In genomic region chr3:20061331-20061730, GRCh38 we compare ENCODE assay signal across 9 cellular contexts. TPM values are rescaled to one million over a fixed set of nuclear protein-coding genes. Genes with fewer than 3 reads are reported as not detected.
DNase-seq lines count a peak whose midpoint lies in the region; ATAC-seq and TF ChIP-seq lines count a peak whose summit lies in the region.
"Had no signal": no experiment of that assay in that cellular context is flagged by ENCODE, and none has a peak within 500 bp of the region (broad histone marks: within the 10 kb centered on the region; RNA-seq: fewer than 3 reads in every experiment).

No MANE protein-coding gene starts in this region.

- no peak for TF ChIP-seq CTCF in mammary epithelial cell (conservative IDR thresholded peaks at IDR 0.05 in 1 of 2, IDR thresholded peaks at IDR 0.05 in 1 of 2; ENCODE audit: extremely low read depth in 1 of 2, insufficient read depth in 1 of 2, low read depth in 1 of 2, low read length in 2 of 2)

- H3K79me2 ChIP-seq in mammary epithelial cell (ENCODE audit: insufficient read depth, low read length): peaks cover 10% of the 10 kb centered on the region

- H4K20me1 ChIP-seq in mammary epithelial cell (ENCODE audit: insufficient read depth, low read length): no peaks in the 10 kb centered on the region

- no peak for DNase-seq in activated CD4-positive, alpha-beta T cell treated with anti-CD3 and anti-CD28 coated beads for 36 hours
- DNase-seq in activated CD4-positive, alpha-beta T cell treated with anti-CD3 and anti-CD28 coated beads, Interleukin-2, amount 50 U/mL, for 1 hour: no peak
- DNase-seq in mammary epithelial cell (no peak), mesenteric fat pad (ENCODE audit: low spot score) (no peak)

- H3K27me3 Mint-ChIP-seq in activated CD4-positive, alpha-beta T cell treated with anti-CD3 and anti-CD28 coated beads for 36 hours: no peaks in the 10 kb centered on the region
- H3K27me3 Mint-ChIP-seq in stimulated activated memory B cell treated with anti-CD40 and anti-IgM and Interleukin-4, amounts not matched to agents 10 μg/mL and 1 μg/mL and 100 μg/mL, for 72 hours: no peaks in the 10 kb centered on the region

- peaks cover 53% of the 10 kb centered on the region for H3K4me1 ChIP-seq in mammary epithelial cell (ENCODE audit: insufficient read depth, low read length)

- peak overlapping the region; percentile 79 for H2AFZ ChIP-seq in mammary epithelial cell (ENCODE audit: low read depth, low read length)

- ATAC-seq in activated CD4-positive, alpha-beta T cell treated with anti-CD3 and anti-CD28 coated beads for 36 hours: no peak
- peak; percentile 21 for ATAC-seq in HG03139 (IDR thresholded peaks at IDR 0.05; ENCODE audit: unreplicated experiment)
- no peak for ATAC-seq in stimulated activated memory B cell treated with anti-CD40 and anti-IgM and Interleukin-4, amounts not matched to agents 10 μg/mL and 1 μg/mL and 100 μg/mL, for 72 hours
- ATAC-seq in HG02970 (IDR thresholded peaks at IDR 0.05; ENCODE audit: low FRiP score, unreplicated experiment): no peak
- ATAC-seq in HG03045 (IDR thresholded peaks at IDR 0.05; ENCODE audit: unreplicated experiment): no peak

- no peaks in the 10 kb centered on the region for H3K27me3 ChIP-seq in mammary epithelial cell (ENCODE audit: insufficient read depth, low read length)

- POLR2A ChIA-PET in activated CD4-positive, alpha-beta T cell treated with anti-CD3 and anti-CD28 coated beads for 36 hours (lab: Charles Lee): no interaction called here

- H3K36me3 ChIP-seq in mammary epithelial cell (ENCODE audit: insufficient read depth, low read length): no peaks in the 10 kb centered on the region

- no peak overlapping the region for H3K4me3 Mint-ChIP-seq in activated CD4-positive, alpha-beta T cell treated with anti-CD3 and anti-CD28 coated beads for 36 hours
- no peak overlapping the region for H3K4me3 Mint-ChIP-seq in stimulated activated memory B cell treated with anti-CD40 and anti-IgM and Interleukin-4, amounts not matched to agents 10 μg/mL and 1 μg/mL and 100 μg/mL, for 72 hours

- no peaks in the 10 kb centered on the region for H3K9me3 ChIP-seq in mammary epithelial cell (replicated peaks; ENCODE audit: insufficient read depth, low read length)

- H3K4me2 ChIP-seq in mammary epithelial cell (ENCODE audit: insufficient read depth, low read depth, low read length): peak overlapping the region; percentile 79

- H3K36me3 Mint-ChIP-seq in activated CD4-positive, alpha-beta T cell treated with anti-CD3 and anti-CD28 coated beads for 36 hours (ENCODE audit: low read depth): peaks cover 5% of the 10 kb centered on the region
- peaks cover 8% of the 10 kb centered on the region for H3K36me3 Mint-ChIP-seq in stimulated activated memory B cell treated with anti-CD40 and anti-IgM and Interleukin-4, amounts not matched to agents 10 μg/mL and 1 μg/mL and 100 μg/mL, for 72 hours

- H3K27ac ChIP-seq in mammary epithelial cell (ENCODE audit: insufficient read depth, low read depth, low read length): peak overlapping the region; percentile 32

- peak overlapping the region; percentile 1 for H3K27ac Mint-ChIP-seq in activated CD4-positive, alpha-beta T cell treated with anti-CD3 and anti-CD28 coated beads for 36 hours
- H3K27ac Mint-ChIP-seq in stimulated activated memory B cell treated with anti-CD40 and anti-IgM and Interleukin-4, amounts not matched to agents 10 μg/mL and 1 μg/mL and 100 μg/mL, for 72 hours: peak overlapping the region; percentile 28

- peaks cover 41% of the 10 kb centered on the region for H3K4me1 Mint-ChIP-seq in activated CD4-positive, alpha-beta T cell treated with anti-CD3 and anti-CD28 coated beads for 36 hours
- peaks cover 51% of the 10 kb centered on the region for H3K4me1 Mint-ChIP-seq in stimulated activated memory B cell treated with anti-CD40 and anti-IgM and Interleukin-4, amounts not matched to agents 10 μg/mL and 1 μg/mL and 100 μg/mL, for 72 hours

- H3K4me3 ChIP-seq in mammary epithelial cell (replicated peaks in 1 of 3; ENCODE audit: insufficient read depth in 1 of 3, low read depth in 2 of 3, low read length in 3 of 3): peak overlapping the region in 2 of 3 experiments; percentile 0 to 31

- intact Hi-C loops in activated CD4-positive, alpha-beta T cell treated with anti-CD3 and anti-CD28 coated beads for 36 hours (cut with DNase I, micrococcal nuclease): loop anchor here in 1 of 2 experiments (1.0 kb wide), 1 partner anchor 130 kb away; no protein-coding TSS in a partner anchor
- intact Hi-C loops in mammary epithelial cell (cut with micrococcal nuclease): no loop called here

- no TSS peak for BruUV-seq in mammary epithelial cell (replicated peaks; lab: Mats Ljungman, UMichigan)

- H3K9me3 Mint-ChIP-seq in activated CD4-positive, alpha-beta T cell treated with anti-CD3 and anti-CD28 coated beads for 36 hours (ENCODE audit: low read depth): no peaks in the 10 kb centered on the region
- peaks cover 2% of the 10 kb centered on the region for H3K9me3 Mint-ChIP-seq in stimulated activated memory B cell treated with anti-CD40 and anti-IgM and Interleukin-4, amounts not matched to agents 10 μg/mL and 1 μg/mL and 100 μg/mL, for 72 hours

- CTCF ChIA-PET in activated CD4-positive, alpha-beta T cell treated with anti-CD3 and anti-CD28 coated beads for 36 hours (lab: Charles Lee): no interaction called here
- CTCF ChIA-PET in mammary epithelial cell (lab: Charles Lee; ENCODE audit: low non-redundant PET): no interaction called here

- dilution Hi-C loops in mammary epithelial cell (cut with HindIII; ENCODE audit: low sequenced_read_pairs): no loop called here

- in situ Hi-C loops in mammary epithelial cell (cut with MboI; ENCODE audit: low sequenced_read_pairs in 2 of 2): no loop called here

- H3K9ac ChIP-seq in mammary epithelial cell (ENCODE audit: insufficient read depth, low read length): no peak overlapping the region

- WGBS in mammary epithelial cell (ENCODE audit: low coverage, missing lambda C conversion rate): 69% methylated on average over 4 of the region's 4 CpGs

RNA-seq across cellular contexts. Expression of gene KAT2B, which starts 21.1 kb away (rescaled TPM):
- 10 to 100 TPM; 17.2 to 18.5 TPM for total RNA-seq in activated CD4-positive, alpha-beta T cell treated with anti-CD3 and anti-CD28 coated beads for 36 hours
- total RNA-seq in mammary epithelial cell (10 to 100 TPM in 1 of 2 donors, 1 to 10 TPM in 1; 8.6 to 16.2 TPM), mesenteric fat pad (35.2 TPM)
- polyA plus RNA-seq in mammary epithelial cell: 3.4 TPM
- polyA minus RNA-seq in mammary epithelial cell: 9.9 TPM

RNA-seq across cellular contexts. Expression of gene PP2D1, which starts 49.3 kb away (rescaled TPM):
- total RNA-seq in activated CD4-positive, alpha-beta T cell treated with anti-CD3 and anti-CD28 coated beads for 36 hours: not detected
- total RNA-seq in mammary epithelial cell (not detected), mesenteric fat pad (not detected)
- polyA plus RNA-seq in mammary epithelial cell: not detected
- polyA minus RNA-seq in mammary epithelial cell: not detected
- total RNA-seq: osteocyte had no signal
